ENCODE assay signal across 34 cellular contexts in the genomic region with DNA sequence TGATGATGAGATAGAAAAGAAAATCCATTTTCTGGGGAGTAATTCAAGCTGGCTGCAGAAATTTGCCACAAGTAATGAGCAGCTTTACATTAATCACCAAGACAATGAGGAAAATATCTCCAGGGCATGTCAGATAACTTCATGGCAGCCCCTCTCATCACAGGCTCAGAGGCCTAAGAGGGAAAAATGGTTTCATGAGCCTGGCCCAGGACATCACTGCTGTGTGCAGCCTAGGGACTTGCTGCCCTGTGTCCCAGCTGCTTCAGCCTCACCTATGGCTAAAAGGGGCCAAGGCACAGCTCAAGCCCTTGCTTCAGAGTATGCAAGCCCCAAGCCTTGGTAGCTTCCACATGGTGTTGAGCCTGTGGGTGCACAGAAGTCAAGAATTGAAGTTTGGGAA.
"Had no signal": no experiment of that assay in that cellular context is flagged by ENCODE, and none has a peak within 500 bp of the region (broad histone marks: within the 10 kb centered on the region; RNA-seq: fewer than 3 reads in every experiment).

No MANE protein-coding gene starts in this region.

- DNase-seq: Karpas-422, Kasumi-1, KG1, MG63, MM.1S, MV-4-11, NCI-H1048, NCI-H1092, NCI-H1092 treated with DMSO at 0.1 percent for 48 hours, NCI-H1105, NCI-H1105 treated with DMSO at 0.1 percent for 48 hours, NCI-H1417, NCI-H1417 treated with DMSO at 0.1 percent for 48 hours, NCI-H1436 treated with DMSO at 0.1 percent for 48 hours, NCI-H146, NCI-H1694, NCI-H1694 treated with DMSO at 0.1 percent for 48 hours, NCI-H187, NCI-H187 treated with DMSO at 0.1 percent for 48 hours, NCI-H1930, NCI-H2029, NCI-H2029 treated with DMSO at 0.1 percent for 48 hours, NCI-H2081, NCI-H2081 treated with DMSO at 0.1 percent for 48 hours, NCI-H2107, NCI-H2171, NCI-H2171 treated with DMSO at 0.1 percent for 48 hours, NCI-H2227 treated with DMSO at 0.1 percent for 48 hours, NCI-H226, NCI-H345, NCI-H446, NCI-H446 treated with DMSO at 0.1 percent for 48 hours, NCI-H510A had no signal

- H3K36me3 ChIP-seq: MG63 had no signal

- H3K27ac ChIP-seq: KMS-11 had no signal

- H3K27me3 ChIP-seq: MG63 had no signal

- H3K4me3 ChIP-seq: MG63 had no signal
